9 cellular contexts compared by ENCODE assay signal in the genomic region with DNA sequence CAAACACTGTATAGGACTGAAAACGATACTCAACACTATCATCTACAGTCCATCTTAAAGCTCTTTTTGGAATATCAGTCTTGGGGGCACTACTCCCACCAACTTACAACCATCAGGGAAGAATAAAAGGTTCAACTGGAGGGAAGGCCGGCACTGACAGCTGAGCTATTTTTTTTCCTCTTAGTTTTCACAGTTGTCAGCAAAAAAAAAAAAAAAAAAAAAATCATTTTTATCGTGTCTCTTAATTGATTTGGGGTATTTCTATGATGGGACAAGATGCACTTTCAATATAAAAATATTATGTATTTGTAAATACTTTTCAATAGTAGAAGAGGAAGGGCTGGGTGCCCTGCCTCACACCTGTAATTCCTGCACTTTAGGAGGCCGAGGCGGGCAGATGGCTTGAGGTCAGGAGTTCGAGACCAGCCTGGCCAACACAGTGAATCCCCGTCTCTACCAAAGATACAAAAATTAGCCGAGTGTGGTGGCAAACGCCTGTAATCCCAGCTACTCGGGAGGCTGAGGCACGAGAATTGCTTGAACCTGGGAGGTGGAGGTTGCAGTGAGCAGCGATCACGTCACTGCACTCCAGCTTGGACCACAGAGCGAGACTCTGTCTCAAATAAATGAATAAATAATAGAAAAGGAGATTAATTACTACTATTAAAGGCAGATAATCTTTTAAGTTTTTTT. TPM values are rescaled to one million over a fixed set of nuclear protein-coding genes. Genes with fewer than 3 reads are reported as not detected.
DNase-seq lines count a peak whose midpoint lies in the region; ATAC-seq and TF ChIP-seq lines count a peak whose summit lies in the region.
"Had no signal": no experiment of that assay in that cellular context is flagged by ENCODE, and none has a peak within 500 bp of the region (broad histone marks: within the 10 kb centered on the region; RNA-seq: fewer than 3 reads in every experiment).

No MANE protein-coding gene starts in this region.

- H3K36me3 ChIP-seq in body of pancreas (replicated peaks in 1 of 2; ENCODE audit: insufficient read depth in 1 of 2, low read depth in 2 of 2): no peaks in the 10 kb centered on the region
- H3K36me3 ChIP-seq: neutrophil had no signal

- no peak overlapping the region for H3K27ac Mint-ChIP-seq in chondrocyte (ENCODE audit: unreplicated experiment)
- H3K27ac Mint-ChIP-seq in neural crest cell (ENCODE audit: unreplicated experiment): no peak overlapping the region

- H3K4me3 ChIP-seq in GM08714 (ENCODE audit: low read length) (peak overlapping the region; percentile 93), body of pancreas (no peak overlapping the region)

- H3K27me3 ChIP-seq in body of pancreas: no peaks in the 10 kb centered on the region
- H3K27me3 ChIP-seq: neutrophil had no signal

- TF ChIP-seq CTCF in chondrocyte (IDR thresholded peaks at IDR 0.05) (no peak), neural crest cell (conservative IDR thresholded peaks at IDR 0.05) (no peak), body of pancreas (IDR thresholded peaks at IDR 0.05) (no peak)

- no peak for ATAC-seq in body of pancreas

- intact Hi-C loops in body of pancreas (cut with DNase I): no loop called here

- H3K27me3 Mint-ChIP-seq in chondrocyte (ENCODE audit: low read depth) (no peaks in the 10 kb centered on the region), neural crest cell (ENCODE audit: low read depth) (no peaks in the 10 kb centered on the region)

- WGBS in body of pancreas, 2 donors: 76 to 78% methylated on average over 14 of the region's 14 CpGs

- DNase-seq in NCI-H69 (lab: John Stamatoyannopoulos, UW): peak; percentile 24
- peak; percentile 36 for DNase-seq in chondrocyte (ENCODE audit: low spot score)
- no peak for DNase-seq in neural crest cell (ENCODE audit: low read depth, low spot score)
- no peak for DNase-seq in putamen (ENCODE audit: low spot score)
- DNase-seq in retina: no peak
- no peak for DNase-seq in NCI-H1417 treated with DMSO at 0.1 percent for 48 hours (lab: John Stamatoyannopoulos, UW)
- no peak for DNase-seq in body of pancreas

- H3K4me3 Mint-ChIP-seq in chondrocyte (ENCODE audit: unreplicated experiment) (peak overlapping the region; percentile 95), neural crest cell (peak overlapping the region; percentile 99)

- no peak for TF ChIP-seq POLR2A in body of pancreas (IDR thresholded peaks at IDR 0.05)

- peaks cover 29% of the 10 kb centered on the region for H3K4me1 ChIP-seq in body of pancreas

- no peaks in the 10 kb centered on the region for H3K9me3 ChIP-seq in body of pancreas
- H3K9me3 ChIP-seq: neutrophil had no signal

- H3K4me1 Mint-ChIP-seq in chondrocyte (ENCODE audit: low read depth) (peaks cover 56% of the 10 kb centered on the region), neural crest cell (peaks cover 55% of the 10 kb centered on the region)

- H3K9me3 Mint-ChIP-seq in chondrocyte (ENCODE audit: low read depth) (no peaks in the 10 kb centered on the region), neural crest cell (no peaks in the 10 kb centered on the region)

- no peak overlapping the region for H3K27ac ChIP-seq in body of pancreas

- H3K36me3 Mint-ChIP-seq in chondrocyte (ENCODE audit: low read depth) (no peaks in the 10 kb centered on the region), neural crest cell (ENCODE audit: low read depth) (no peaks in the 10 kb centered on the region)

RNA-seq across cellular contexts. Expression of gene KIF18A, which starts 1.5 kb away (rescaled TPM):
- total RNA-seq in chondrocyte (2.6 to 3.0 TPM (median 2.9 TPM) in 3 replicates), neural crest cell (27.6 and 28.2 TPM in 2 replicates), body of pancreas (under 1 TPM in 1 of 2 donors, not detected in 1; 0.52 TPM)

RNA-seq across cellular contexts. Expression of gene METTL15, which starts 1.7 kb away (rescaled TPM):
- total RNA-seq in chondrocyte (10.3 to 12.8 TPM (median 10.3 TPM) in 3 replicates), neural crest cell (14.0 and 16.2 TPM in 2 replicates), body of pancreas (1 to 10 TPM; 5.2 to 8.2 TPM)

Comparison
In these comparisons a context has a peak if more than half of its experiments do, and no peak if none do; other contexts are left out.
1. DNase-seq: peak in NCI-H69 (single experiment) and chondrocyte (single experiment); none in neural crest cell (single experiment), putamen (single experiment), retina (single experiment), NCI-H1417 treated with DMSO at 0.1 percent for 48 hours (single experiment) and body of pancreas (0 of 4).